In the genomic region with DNA sequence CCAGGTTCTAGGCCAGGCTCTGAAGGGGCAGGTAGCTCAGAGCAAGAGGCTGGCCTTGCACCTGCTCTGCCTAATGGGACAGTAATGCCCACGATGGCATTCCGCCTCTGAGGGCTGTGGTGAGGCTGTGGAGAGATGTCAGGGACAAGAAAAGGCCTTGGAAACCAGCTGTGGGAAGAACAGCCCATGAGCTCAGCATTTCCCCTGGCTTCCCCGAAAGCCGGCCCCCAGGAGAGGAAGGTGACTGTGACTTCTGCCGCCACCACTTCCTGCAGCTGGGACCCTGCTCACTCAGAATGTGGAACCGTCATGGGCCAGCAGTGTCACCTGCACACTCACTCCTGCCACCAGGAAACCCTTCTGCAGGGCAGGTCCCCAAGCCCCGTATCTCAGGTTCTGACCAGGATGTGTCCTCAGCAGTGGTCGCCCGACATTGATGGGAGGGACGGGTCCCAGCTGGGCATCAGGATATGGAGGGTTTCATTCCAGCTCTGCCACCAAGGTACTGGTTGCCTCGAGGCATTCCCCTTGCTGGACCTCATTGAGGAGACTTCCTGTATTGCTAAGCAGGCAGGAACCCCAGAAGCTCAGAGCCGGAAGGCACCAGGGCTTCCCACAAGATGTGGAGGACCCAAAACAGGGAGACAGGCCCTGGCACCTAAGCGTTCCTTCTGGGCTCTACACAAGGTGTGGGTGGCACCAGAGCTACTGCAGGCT, we compare ENCODE assay signal across 1 cellular context.
TF ChIP-seq lines count a peak whose summit lies in the region.

No MANE protein-coding gene starts in this region.

TF ChIP-seq in WTC11, 78 proteins besides CTCF, POLR2A, EP300 and RAD21 (continued from another document):
- TF ChIP-seq, protein P1, sequence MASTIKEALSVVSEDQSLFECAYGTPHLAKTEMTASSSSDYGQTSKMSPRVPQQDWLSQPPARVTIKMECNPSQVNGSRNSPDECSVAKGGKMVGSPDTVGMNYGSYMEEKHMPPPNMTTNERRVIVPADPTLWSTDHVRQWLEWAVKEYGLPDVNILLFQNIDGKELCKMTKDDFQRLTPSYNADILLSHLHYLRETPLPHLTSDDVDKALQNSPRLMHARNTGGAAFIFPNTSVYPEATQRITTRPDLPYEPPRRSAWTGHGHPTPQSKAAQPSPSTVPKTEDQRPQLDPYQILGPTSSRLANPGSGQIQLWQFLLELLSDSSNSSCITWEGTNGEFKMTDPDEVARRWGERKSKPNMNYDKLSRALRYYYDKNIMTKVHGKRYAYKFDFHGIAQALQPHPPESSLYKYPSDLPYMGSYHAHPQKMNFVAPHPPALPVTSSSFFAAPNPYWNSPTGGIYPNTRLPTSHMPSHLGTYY (CRISPR knock-in tag; IDR thresholded peaks at IDR 0.05): no peak
TF ChIP-seq in WTC11: peak in this region for 0.
